In the genomic region with DNA sequence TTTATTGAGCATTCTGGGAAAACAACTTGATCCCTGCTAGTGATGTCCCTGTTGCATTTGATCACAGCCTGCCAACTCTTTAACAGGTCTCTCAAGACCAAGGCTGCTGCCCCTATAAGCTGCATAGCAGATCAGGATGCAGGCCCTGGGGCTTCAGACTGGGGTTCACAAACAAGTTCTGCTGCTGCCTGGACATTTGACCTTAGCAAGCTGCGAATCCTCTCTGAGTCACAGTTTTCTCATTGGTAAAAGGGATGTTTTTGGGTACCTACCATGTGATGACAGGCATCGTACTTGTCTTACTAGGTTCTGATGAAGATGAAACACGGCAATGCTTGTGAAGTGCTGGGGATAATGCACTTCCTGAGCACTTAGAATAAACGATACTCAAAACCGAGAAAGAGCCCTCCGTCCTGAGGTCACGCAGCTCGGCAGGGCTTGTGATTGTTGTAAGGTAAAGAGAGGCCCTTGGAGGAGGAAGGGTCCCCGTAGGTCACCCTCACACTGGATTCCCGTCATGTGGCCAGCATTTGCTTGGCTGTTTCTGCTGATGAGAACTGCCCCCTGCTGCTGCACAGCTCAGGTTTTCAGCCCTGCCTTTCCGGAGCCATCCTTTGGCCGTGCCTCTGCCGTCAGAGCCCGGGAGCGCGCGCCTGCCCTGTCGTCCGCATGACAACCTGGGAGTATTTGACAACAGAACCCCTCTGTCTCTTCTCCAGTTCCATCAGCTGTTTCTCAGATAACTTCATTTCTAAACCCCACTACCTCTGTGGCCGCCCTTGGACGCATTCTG, we compare ENCODE assay signal across 12 cellular contexts. TPM values are rescaled to one million over a fixed set of nuclear protein-coding genes. Genes with fewer than 3 reads are reported as not detected.
DNase-seq lines count a peak whose midpoint lies in the region; ATAC-seq and TF ChIP-seq lines count a peak whose summit lies in the region.
"Had no signal": no experiment of that assay in that cellular context is flagged by ENCODE, and none has a peak within 500 bp of the region (broad histone marks: within the 10 kb centered on the region; RNA-seq: fewer than 3 reads in every experiment).

No MANE protein-coding gene starts in this region.

- no peaks in the 10 kb centered on the region for H3K9me3 ChIP-seq in esophagus muscularis mucosa
- no peaks in the 10 kb centered on the region for H3K9me3 ChIP-seq in uterus
- H3K9me3 ChIP-seq: A549, prostate gland had no signal

- H3K27ac Mint-ChIP-seq in neural crest cell (ENCODE audit: unreplicated experiment): peak overlapping the region; percentile 69
- no peak overlapping the region for H3K27ac Mint-ChIP-seq in activated naive CD8-positive, alpha-beta T cell treated with anti-CD3 and anti-CD28 coated beads, Interleukin-2, amount 50 U/mL, for 24 hours
- H3K27ac Mint-ChIP-seq: activated CD8-positive, alpha-beta T cell treated with anti-CD3 and anti-CD28 coated beads for 36 hours had no signal

- WGBS in esophagus muscularis mucosa: 77% methylated on average over 20 of the region's 21 CpGs

- intact Hi-C loops in left cardiac atrium (cut with DNase I): loop anchor here in 1 of 2 donors (5.0 kb wide), 1 partner anchor 39 kb away; a partner anchor contains a TSS
- intact Hi-C loops in Right ventricle myocardium superior (cut with DNase I): no loop called here
- intact Hi-C loops in esophagus muscularis mucosa (cut with DNase I): no loop called here
- intact Hi-C loops in uterus (cut with DNase I; ENCODE audit: low total_unique reads): no loop called here

- H3K27me3 Mint-ChIP-seq in neural crest cell (ENCODE audit: low read depth): no peaks in the 10 kb centered on the region
- H3K27me3 Mint-ChIP-seq in activated naive CD8-positive, alpha-beta T cell treated with anti-CD3 and anti-CD28 coated beads, Interleukin-2, amount 50 U/mL, for 24 hours: peaks cover 24% of the 10 kb centered on the region

- peaks cover 0 to 13% (median 8%) of the 10 kb centered on the region in 4 donors for H3K36me3 ChIP-seq in esophagus muscularis mucosa
- H3K36me3 ChIP-seq in uterus: no peaks in the 10 kb centered on the region
- H3K36me3 ChIP-seq: prostate gland had no signal

- no peak for TF ChIP-seq EP300 in esophagus muscularis mucosa (IDR thresholded peaks at IDR 0.05)

- H3K9me3 Mint-ChIP-seq in neural crest cell: no peaks in the 10 kb centered on the region
- H3K9me3 Mint-ChIP-seq in activated naive CD8-positive, alpha-beta T cell treated with anti-CD3 and anti-CD28 coated beads, Interleukin-2, amount 50 U/mL, for 24 hours: no peaks in the 10 kb centered on the region
- H3K9me3 Mint-ChIP-seq: activated CD8-positive, alpha-beta T cell treated with anti-CD3 and anti-CD28 coated beads for 36 hours had no signal

- H3K4me1 ChIP-seq in esophagus muscularis mucosa: peaks cover 31 to 50% (median 37%) of the 10 kb centered on the region in 4 donors
- H3K4me1 ChIP-seq in uterus: peaks cover 0 to 21% of the 10 kb centered on the region in 2 donors
- H3K4me1 ChIP-seq: A549 had no signal

- H3K4me1 Mint-ChIP-seq in neural crest cell: peaks cover 24% of the 10 kb centered on the region
- peaks cover 10% of the 10 kb centered on the region for H3K4me1 Mint-ChIP-seq in activated naive CD8-positive, alpha-beta T cell treated with anti-CD3 and anti-CD28 coated beads, Interleukin-2, amount 50 U/mL, for 24 hours

- H3K27me3 ChIP-seq in esophagus muscularis mucosa: no peaks in the 10 kb centered on the region
- H3K27me3 ChIP-seq in uterus: no peaks in the 10 kb centered on the region

- peak in 1 of 2 donors; percentile 4 for ATAC-seq in left cardiac atrium
- ATAC-seq in Right ventricle myocardium superior (ENCODE audit: poor library complexity): no peak
- ATAC-seq in activated naive CD8-positive, alpha-beta T cell treated with anti-CD3 and anti-CD28 coated beads, Interleukin-2, amount 50 U/mL, for 24 hours: no peak
- ATAC-seq: A549; activated CD8-positive, alpha-beta T cell treated with anti-CD3 and anti-CD28 coated beads for 36 hours had no signal

- no peaks in the 10 kb centered on the region for H3K36me3 Mint-ChIP-seq in neural crest cell (ENCODE audit: low read depth)
- H3K36me3 Mint-ChIP-seq in activated naive CD8-positive, alpha-beta T cell treated with anti-CD3 and anti-CD28 coated beads, Interleukin-2, amount 50 U/mL, for 24 hours (ENCODE audit: low read depth): no peaks in the 10 kb centered on the region

- no peak for TF ChIP-seq POLR2A in esophagus muscularis mucosa (IDR thresholded peaks at IDR 0.05; ENCODE audit: low read depth)
- no peak for TF ChIP-seq POLR2A in uterus (IDR thresholded peaks at IDR 0.05)

- no peak overlapping the region for H3K4me3 Mint-ChIP-seq in neural crest cell
- no peak overlapping the region for H3K4me3 Mint-ChIP-seq in activated naive CD8-positive, alpha-beta T cell treated with anti-CD3 and anti-CD28 coated beads, Interleukin-2, amount 50 U/mL, for 24 hours
- H3K4me3 Mint-ChIP-seq: activated CD8-positive, alpha-beta T cell treated with anti-CD3 and anti-CD28 coated beads for 36 hours had no signal

- H3K27ac ChIP-seq in esophagus muscularis mucosa (replicated peaks in 1 of 4): peak overlapping the region; percentile 2 to 59 (median 32)
- peak overlapping the region; percentile 60 to 71 for H3K27ac ChIP-seq in uterus
- H3K27ac ChIP-seq: A549, prostate gland had no signal

- DNase-seq in left cardiac atrium (peak; percentile 52), Right ventricle myocardium superior (no peak), esophagus muscularis mucosa (ENCODE audit: extremely low spot score) (no peak), neural crest cell (ENCODE audit: low read depth, low spot score) (no peak), uterus (no peak), SW 1271 (lab: John Stamatoyannopoulos, UW) (no peak), DMS 273 (lab: John Stamatoyannopoulos, UW; ENCODE audit: unreplicated experiment) (no peak)
- DNase-seq in activated naive CD8-positive, alpha-beta T cell treated with anti-CD3 and anti-CD28 coated beads, Interleukin-2, amount 50 U/mL, for 24 hours: no peak
- DNase-seq: activated CD8-positive, alpha-beta T cell treated with anti-CD3 and anti-CD28 coated beads for 36 hours; T-helper 2 cell had no signal

- H3K4me3 ChIP-seq in esophagus muscularis mucosa: no peak overlapping the region
- no peak overlapping the region for H3K4me3 ChIP-seq in uterus
- H3K4me3 ChIP-seq: A549, prostate gland had no signal

- TF ChIP-seq CTCF in esophagus muscularis mucosa (IDR thresholded peaks at IDR 0.05): no peak
- no peak for TF ChIP-seq CTCF in neural crest cell (conservative IDR thresholded peaks at IDR 0.05)
- no peak for TF ChIP-seq CTCF in uterus (IDR thresholded peaks at IDR 0.05)

RNA-seq across cellular contexts. Expression of a gene that starts 39.1 kb away (rescaled TPM):
- total RNA-seq in left cardiac atrium (100 to 1,000 TPM; 125 to 201 TPM), Right ventricle myocardium superior (156 TPM), esophagus muscularis mucosa (10 to 100 TPM; 13.7 to 35.4 (median 26.7) TPM), neural crest cell (22.8 and 23.8 TPM in 2 replicates), uterus (100 to 1,000 TPM in 1 of 4 donors, 10 to 100 TPM in 3; 47.9 to 106 (median 65.1) TPM)
